28 cellular contexts compared by ENCODE assay signal in the genomic region with DNA sequence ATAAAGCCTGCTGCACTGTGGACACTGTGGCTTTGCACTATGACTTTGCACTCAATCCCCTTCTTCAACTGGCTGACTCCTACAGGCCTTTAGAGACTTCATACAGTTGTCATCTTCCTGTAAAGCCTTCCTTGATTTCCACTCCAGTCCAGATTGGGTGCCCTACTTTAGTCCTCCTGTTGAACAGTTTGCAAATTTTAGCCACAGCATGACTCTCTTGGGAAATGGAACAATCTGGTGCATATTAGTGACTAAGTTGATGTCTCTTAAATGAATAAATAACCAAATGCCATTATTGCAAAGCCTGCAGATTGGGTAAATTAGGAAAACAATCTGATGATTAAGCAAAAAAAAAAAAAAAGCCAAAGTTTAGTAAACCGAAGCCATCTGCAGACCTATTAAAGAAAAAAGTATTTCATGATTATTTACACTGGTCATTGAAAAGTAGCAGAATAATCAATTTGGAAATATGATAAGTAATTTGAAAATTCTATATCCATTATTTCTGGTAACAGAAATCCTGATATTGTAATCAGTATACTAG. TPM values are rescaled to one million over a fixed set of nuclear protein-coding genes. Genes with fewer than 3 reads are reported as not detected.
DNase-seq lines count a peak whose midpoint lies in the region; ATAC-seq, FAIRE-seq and TF ChIP-seq lines count a peak whose summit lies in the region.
"Had no signal": no experiment of that assay in that cellular context is flagged by ENCODE, and none has a peak within 500 bp of the region (broad histone marks: within the 10 kb centered on the region; RNA-seq: fewer than 3 reads in every experiment).

No MANE protein-coding gene starts in this region.

- H3F3A ChIP-seq in neural progenitor cell (ENCODE audit: low read depth) = no peaks in the 10 kb centered on the region

- in situ Hi-C loops in HepG2 (cut with HindIII; ENCODE audit: extremely low pct_ligation_motif_present, low pct_unique_long_range_greater_than_20kb) = no loop called here

- H3K4me3 Mint-ChIP-seq in neural progenitor cell (no peak overlapping the region), chondrocyte (ENCODE audit: unreplicated experiment) (no peak overlapping the region)
- H3K4me3 Mint-ChIP-seq: activated naive CD4-positive, alpha-beta T cell treated with anti-CD3 and anti-CD28 coated beads, Interleukin-2, amount 10 ng/mL, durations not matched to agents 7 days and 5 days; stimulated activated naive B cell treated with anti-CD40 and anti-IgM and Interleukin-4, amounts not matched to agents 10 μg/mL and 1 μg/mL and 100 μg/mL, for 72 hours had no signal

- H3K27me3 Mint-ChIP-seq in neural progenitor cell (ENCODE audit: insufficient read depth, low read depth) = peaks cover 2% of the 10 kb centered on the region
- no peaks in the 10 kb centered on the region for H3K27me3 Mint-ChIP-seq in chondrocyte (ENCODE audit: low read depth)
- H3K27me3 Mint-ChIP-seq: activated naive CD4-positive, alpha-beta T cell treated with anti-CD3 and anti-CD28 coated beads, Interleukin-2, amount 10 ng/mL, durations not matched to agents 7 days and 5 days; stimulated activated naive B cell treated with anti-CD40 and anti-IgM and Interleukin-4, amounts not matched to agents 10 μg/mL and 1 μg/mL and 100 μg/mL, for 72 hours had no signal

- H3K4me1 ChIP-seq in HepG2 (ENCODE audit: insufficient read depth, low read length) (no peaks in the 10 kb centered on the region), right lobe of liver (no peaks in the 10 kb centered on the region), neural progenitor cell (peaks cover 3% of the 10 kb centered on the region)
- H3K4me1 ChIP-seq: Caco-2, foreskin keratinocyte, parathyroid adenoma had no signal

- ATAC-seq in HepG2 (no peak), right lobe of liver (no peak)
- ATAC-seq: foreskin keratinocyte; right cardiac atrium; stimulated activated naive B cell treated with anti-CD40 and anti-IgM and Interleukin-4, amounts not matched to agents 10 μg/mL and 1 μg/mL and 100 μg/mL, for 72 hours had no signal

- TF ChIP-seq RAD21 in HepG2 (CRISPR knock-in tag; IDR thresholded peaks at IDR 0.05) = no peak

- TF ChIP-seq EP300 in HepG2 (IDR thresholded peaks at IDR 0.05; ENCODE audit: low read depth in 2 of 2, low read length in 2 of 2) (no peak), HepG2 (CRISPR knock-in tag; IDR thresholded peaks at IDR 0.05; ENCODE audit: borderline replicate concordance) (no peak)

- H3K4me3 ChIP-seq in HepG2 (replicated peaks in 1 of 3; ENCODE audit: insufficient read depth in 1 of 3, low read depth in 2 of 3, low read length in 3 of 3) (no peak overlapping the region), right lobe of liver (no peak overlapping the region), fibroblast of mammary gland (ENCODE audit: control insufficient read depth, low read depth, low read length) (no peak overlapping the region), neural progenitor cell (no peak overlapping the region)
- H3K4me3 ChIP-seq: BLaER1 treated with 17β-estradiol and CSF1 and Interleukin-3, amounts not matched to agents 10 nM and 100 nM had no signal

- H3K27me3 ChIP-seq in HepG2 (ENCODE audit: control insufficient read depth in 1 of 2, insufficient read depth in 2 of 2, low read length in 2 of 2) (peaks cover 0 to 6% of the 10 kb centered on the region in 2 experiments; a peak in 1 of 5 replicates), right lobe of liver (no peaks in the 10 kb centered on the region), neural progenitor cell (no peaks in the 10 kb centered on the region)
- H3K27me3 ChIP-seq: BLaER1 treated with 17β-estradiol and CSF1 and Interleukin-3, amounts not matched to agents 10 nM and 100 nM; foreskin keratinocyte had no signal

- TF ChIP-seq POLR2A in HepG2 (IDR thresholded peaks at IDR 0.05; ENCODE audit: insufficient read depth in 1 of 2, low read depth in 2 of 2, low read length in 2 of 2) = no peak
- TF ChIP-seq POLR2A in right lobe of liver (IDR thresholded peaks at IDR 0.05) = no peak
- no peak for TF ChIP-seq POLR2A in H54 (IDR thresholded peaks at IDR 0.05; ENCODE audit: low read depth, low read length)

- H3K27ac ChIP-seq in HepG2 (ENCODE audit: extremely low read length, insufficient read depth, low read length) (no peak overlapping the region), right lobe of liver (no peak overlapping the region), neural progenitor cell (no peak overlapping the region)
- H3K27ac ChIP-seq: 22Rv1; BLaER1 treated with 17β-estradiol and CSF1 and Interleukin-3, amounts not matched to agents 10 nM and 100 nM; epithelial cell of prostate; foreskin keratinocyte; parathyroid adenoma; RWPE1 had no signal

- WGBS in HepG2 (ENCODE audit: low lambda C conversion rate) = 1% methylated on average over 1 of the region's 1 CpG
- WGBS in right lobe of liver (ENCODE audit: insufficient coverage, low coverage, low lambda C conversion rate, missing lambda C conversion rate) = 39% methylated on average over 1 of the region's 1 CpG

- intact Hi-C loops in HepG2 (cut with micrococcal nuclease; ENCODE audit: unreplicated experiment) (no loop called here), right lobe of liver (cut with DNase I) (no loop called here)

- POLR2A ChIA-PET in HepG2 (lab: Yijun Ruan, JAX) = no interaction called here

- H3K79me2 ChIP-seq in HepG2 (ENCODE audit: insufficient read depth, low read length) (no peaks in the 10 kb centered on the region), neural progenitor cell (ENCODE audit: low read depth) (peaks cover 37% of the 10 kb centered on the region)
- H3K79me2 ChIP-seq: parathyroid adenoma had no signal

- H4K20me1 ChIP-seq in HepG2 (ENCODE audit: insufficient read depth, low read length) (no peaks in the 10 kb centered on the region), neural progenitor cell (ENCODE audit: low read depth) (peaks cover 5% of the 10 kb centered on the region)
- H4K20me1 ChIP-seq: BLaER1 treated with 17β-estradiol and CSF1 and Interleukin-3, amounts not matched to agents 10 nM and 100 nM had no signal

- no peak overlapping the region for H3K27ac Mint-ChIP-seq in neural progenitor cell
- H3K27ac Mint-ChIP-seq in chondrocyte (ENCODE audit: unreplicated experiment) = no peak overlapping the region
- H3K27ac Mint-ChIP-seq: activated naive CD4-positive, alpha-beta T cell treated with anti-CD3 and anti-CD28 coated beads, Interleukin-2, amount 10 ng/mL, durations not matched to agents 7 days and 5 days; brain; stimulated activated naive B cell treated with anti-CD40 and anti-IgM and Interleukin-4, amounts not matched to agents 10 μg/mL and 1 μg/mL and 100 μg/mL, for 72 hours had no signal

- H3K9me3 Mint-ChIP-seq in neural progenitor cell (peaks cover 4% of the 10 kb centered on the region), chondrocyte (ENCODE audit: low read depth) (peaks cover 6% of the 10 kb centered on the region)
- H3K9me3 Mint-ChIP-seq: activated naive CD4-positive, alpha-beta T cell treated with anti-CD3 and anti-CD28 coated beads, Interleukin-2, amount 10 ng/mL, durations not matched to agents 7 days and 5 days; stimulated activated naive B cell treated with anti-CD40 and anti-IgM and Interleukin-4, amounts not matched to agents 10 μg/mL and 1 μg/mL and 100 μg/mL, for 72 hours had no signal

- no TSS peak for BruUV-seq in HepG2 (replicated peaks; lab: Mats Ljungman, UMichigan)

- TF ChIP-seq CTCF in HepG2 (CRISPR knock-in tag; IDR thresholded peaks at IDR 0.05) (no peak), right lobe of liver (IDR thresholded peaks at IDR 0.05) (no peak), fibroblast of mammary gland (conservative IDR thresholded peaks at IDR 0.05; ENCODE audit: control insufficient read depth, insufficient read depth, low read depth, low read length) (no peak), neural progenitor cell (IDR thresholded peaks at IDR 0.05) (no peak), chondrocyte (IDR thresholded peaks at IDR 0.05) (no peak)

- no peaks in the 10 kb centered on the region for H3K4me1 Mint-ChIP-seq in neural progenitor cell
- H3K4me1 Mint-ChIP-seq in chondrocyte (ENCODE audit: low read depth) = peaks cover 29% of the 10 kb centered on the region
- H3K4me1 Mint-ChIP-seq: activated naive CD4-positive, alpha-beta T cell treated with anti-CD3 and anti-CD28 coated beads, Interleukin-2, amount 10 ng/mL, durations not matched to agents 7 days and 5 days; stimulated activated naive B cell treated with anti-CD40 and anti-IgM and Interleukin-4, amounts not matched to agents 10 μg/mL and 1 μg/mL and 100 μg/mL, for 72 hours had no signal

- H3K9ac ChIP-seq in HepG2 (ENCODE audit: insufficient read depth, low read depth, low read length) = no peak overlapping the region
- H3K9ac ChIP-seq in neural progenitor cell = no peak overlapping the region
- H3K9ac ChIP-seq: BLaER1 treated with 17β-estradiol and CSF1 and Interleukin-3, amounts not matched to agents 10 nM and 100 nM; parathyroid adenoma had no signal

- DNase-seq in HepG2 (ENCODE audit: low spot score) (no peak), right lobe of liver (no peak), NCI-H524 (lab: John Stamatoyannopoulos, UW) (peak; percentile 67 to 80), fibroblast of mammary gland (ENCODE audit: low read depth) (peak; percentile 81), OCI-M2 (lab: John Stamatoyannopoulos, UW; ENCODE audit: unreplicated experiment) (no peak), H54 (ENCODE audit: insufficient read length, low spot score) (no peak), neural progenitor cell (ENCODE audit: low spot score) (no peak), chondrocyte (ENCODE audit: low spot score) (no peak)
- DNase-seq: activated CD4-positive, alpha-beta T cell treated with anti-CD3 and anti-CD28 coated beads, Interleukin-2, amount 50 U/mL, for 48 hours; activated naive CD4-positive, alpha-beta T cell treated with anti-CD3 and anti-CD28 coated beads, Interleukin-2, amount 10 ng/mL, durations not matched to agents 7 days and 5 days; Caco-2; DND-41; effector CD4-positive, alpha-beta T cell; foreskin keratinocyte; NCI-H1105; NCI-H2029; NCI-H2227 treated with DMSO at 0.1 percent for 48 hours; right cardiac atrium; stimulated activated CD4-positive, alpha-beta T cell treated with anti-CD3 and anti-CD28 coated beads, Interleukin-4, amount 100 ng/mL, for 4 hours; stimulated activated naive B cell treated with anti-CD40 and anti-IgM and Interleukin-4, amounts not matched to agents 10 μg/mL and 1 μg/mL and 100 μg/mL, for 72 hours; T-helper 1 cell had no signal

- H3K36me3 Mint-ChIP-seq in neural progenitor cell (peaks cover 3% of the 10 kb centered on the region), chondrocyte (ENCODE audit: low read depth) (no peaks in the 10 kb centered on the region)
- H3K36me3 Mint-ChIP-seq: activated naive CD4-positive, alpha-beta T cell treated with anti-CD3 and anti-CD28 coated beads, Interleukin-2, amount 10 ng/mL, durations not matched to agents 7 days and 5 days; stimulated activated naive B cell treated with anti-CD40 and anti-IgM and Interleukin-4, amounts not matched to agents 10 μg/mL and 1 μg/mL and 100 μg/mL, for 72 hours had no signal

- H2AFZ ChIP-seq in HepG2 (ENCODE audit: low read length) = no peak overlapping the region
- no peak overlapping the region for H2AFZ ChIP-seq in neural progenitor cell (replicated peaks)
- H2AFZ ChIP-seq: parathyroid adenoma had no signal

- no peaks in the 10 kb centered on the region for H3K36me3 ChIP-seq in HepG2 (replicated peaks in 1 of 2; ENCODE audit: control insufficient read depth in 1 of 2, insufficient read depth in 2 of 2, low read length in 2 of 2)
- H3K36me3 ChIP-seq in right lobe of liver = no peaks in the 10 kb centered on the region
- H3K36me3 ChIP-seq in neural progenitor cell = no peaks in the 10 kb centered on the region
- H3K36me3 ChIP-seq: BLaER1 treated with 17β-estradiol and CSF1 and Interleukin-3, amounts not matched to agents 10 nM and 100 nM had no signal

- CTCF ChIA-PET in HepG2 (lab: Yijun Ruan, JAX; ENCODE audit: low intra/inter-chr PET ratio, low total read pairs) = no interaction called here

- no peak overlapping the region for H3K4me2 ChIP-seq in HepG2 (ENCODE audit: low read depth, low read length)
- H3K4me2 ChIP-seq in neural progenitor cell = no peak overlapping the region
- H3K4me2 ChIP-seq: BLaER1 treated with 17β-estradiol and CSF1 and Interleukin-3, amounts not matched to agents 10 nM and 100 nM had no signal

- H3K9me3 ChIP-seq in HepG2 (ENCODE audit: low read length) = no peaks in the 10 kb centered on the region
- no peaks in the 10 kb centered on the region for H3K9me3 ChIP-seq in right lobe of liver
- H3K9me3 ChIP-seq in neural progenitor cell (ENCODE audit: low read depth) = no peaks in the 10 kb centered on the region
- H3K9me3 ChIP-seq: BLaER1 treated with 17β-estradiol and CSF1 and Interleukin-3, amounts not matched to agents 10 nM and 100 nM; Caco-2 had no signal

- FAIRE-seq in HepG2 (lab: Jason Lieb, UNC) (no peak), H54 (lab: Jason Lieb, UNC) (no peak)
- FAIRE-seq: GM12892 had no signal

RNA-seq across cellular contexts. Expression of a gene that starts 12.6 kb away (rescaled TPM):
- not detected in 2 replicates for total RNA-seq in HepG2 (2016; rRNA removed; fragmentation: Illumina TruSeq; extraction: Trizol)
- not detected in 2 replicates for total RNA-seq in HepG2 (2016; cell fraction: cytosol; rRNA removed; fragmentation: Illumina TruSeq; extraction: Trizol; ENCODE audit: low read depth)
- total RNA-seq in HepG2 (2016; cell fraction: insoluble cytoplasmic fraction; rRNA removed; fragmentation: Illumina TruSeq; extraction: Trizol) = 0.09 TPM in 1 of 2 replicates, not detected in the other
- not detected in 2 replicates for total RNA-seq in HepG2 (2016; cell fraction: membrane; rRNA removed; fragmentation: Illumina TruSeq; extraction: Trizol)
- total RNA-seq in HepG2 (2016; cell fraction: nucleus; rRNA removed; fragmentation: Illumina TruSeq; extraction: Trizol) = not detected in 2 replicates
- 0.01 and 0.03 TPM in 2 replicates for polyA plus RNA-seq in HepG2 (2011; rRNA removed)
- 0.01 TPM in 1 of 2 replicates, not detected in the other for polyA plus RNA-seq in HepG2 (2011; cell fraction: cytosol; rRNA removed)
- polyA plus RNA-seq in HepG2 (2011; cell fraction: nucleus; rRNA removed) = 0.02 TPM in 1 of 2 replicates, not detected in the other
- not detected in 2 replicates for polyA plus RNA-seq in HepG2 (2012)
- polyA plus RNA-seq in HepG2 (2016; cell fraction: cytosol; fragmentation: Illumina TruSeq; extraction: Trizol; ENCODE audit: low read depth) = not detected in 2 replicates
- not detected in 2 replicates for polyA plus RNA-seq in HepG2 (2016; cell fraction: insoluble cytoplasmic fraction; fragmentation: Illumina TruSeq; extraction: Trizol; ENCODE audit: low read depth)
- polyA plus RNA-seq in HepG2 (2016; cell fraction: membrane; fragmentation: Illumina TruSeq; extraction: Trizol; ENCODE audit: low read depth) = not detected in 2 replicates
- polyA plus RNA-seq in HepG2 (2016; cell fraction: nucleus; fragmentation: Illumina TruSeq; extraction: Trizol; ENCODE audit: insufficient read depth, low read depth) = 0.11 TPM in 1 of 2 replicates, not detected in the other
- polyA minus RNA-seq in HepG2 (2011; rRNA and poly(A)+ RNA removed; ENCODE audit: low replicate concordance) = 0.40 TPM in 1 of 2 replicates, not detected in the other
- polyA minus RNA-seq in HepG2 (2011; cell fraction: cytosol; rRNA and poly(A)+ RNA removed) = not detected in 2 replicates
- not detected in 2 replicates for polyA minus RNA-seq in HepG2 (2011; cell fraction: nucleus; rRNA and poly(A)+ RNA removed)
- under 1 TPM; 0.04 to 0.20 (median 0.15) TPM for total RNA-seq in right lobe of liver
- 17.7 and 20.6 TPM in 2 replicates for total RNA-seq in neural progenitor cell (ENCODE audit: low replicate concordance)
- total RNA-seq in chondrocyte = 13.3 to 26.1 TPM (median 13.3 TPM) in 3 replicates

Comparison
In these comparisons a context has a peak if more than half of its experiments do, and no peak if none do; other contexts are left out.
1. DNase-seq: peak in NCI-H524 (2 of 2) and fibroblast of mammary gland (single experiment); none in HepG2 (single experiment), right lobe of liver (0 of 3), OCI-M2 (single experiment), H54 (single experiment), neural progenitor cell (single experiment) and chondrocyte (single experiment).
2. RNA of a gene that starts 12.6 kb away (total RNA-seq): 17.7 to 20.6 TPM in neural progenitor cell and 13.3 to 26.1 TPM in chondrocyte; 0.04 to 0.20 TPM in right lobe of liver and 0.09 TPM in HepG2; every median in the first group is over 10 times any median in the second.